Comparison of ENCODE assay signal across 13 cellular contexts in genomic region chr1:2875677-2876531, GRCh38.
DNase-seq lines count a peak whose midpoint lies in the region; ATAC-seq and TF ChIP-seq lines count a peak whose summit lies in the region.
"Had no signal": no experiment of that assay in that cellular context is flagged by ENCODE, and none has a peak within 500 bp of the region (broad histone marks: within the 10 kb centered on the region; RNA-seq: fewer than 3 reads in every experiment).

No MANE protein-coding gene starts in this region.

- TF ChIP-seq EP300 in esophagus muscularis mucosa (IDR thresholded peaks at IDR 0.05), result no peak

- intact Hi-C loops in Right ventricle myocardium inferior (cut with DNase I), result loop anchor here (1.0 kb wide), 1 partner anchor 548 kb away; no protein-coding TSS in a partner anchor
- intact Hi-C loops in esophagus muscularis mucosa (cut with DNase I), result loop anchor here (5.0 kb wide), 1 partner anchor 546 kb away; no protein-coding TSS in a partner anchor
- intact Hi-C loops in uterus (cut with DNase I; ENCODE audit: low total_unique reads), result no loop called here

- TF ChIP-seq POLR2A in esophagus muscularis mucosa (IDR thresholded peaks at IDR 0.05; ENCODE audit: low read depth), result no peak
- no peak for TF ChIP-seq POLR2A in uterus (IDR thresholded peaks at IDR 0.05)

- no peaks in the 10 kb centered on the region for H3K36me3 ChIP-seq in right atrium auricular region
- no peaks in the 10 kb centered on the region for H3K36me3 ChIP-seq in esophagus muscularis mucosa
- H3K36me3 ChIP-seq in uterus, result no peaks in the 10 kb centered on the region

- H3K4me1 ChIP-seq in right atrium auricular region (peaks cover 0 to 8% of the 10 kb centered on the region in 2 donors), esophagus muscularis mucosa (peaks cover 0 to 24% (median 19%) of the 10 kb centered on the region in 4 donors), uterus (no peaks in the 10 kb centered on the region)

- no peak for DNase-seq in Right ventricle myocardium inferior (ENCODE audit: missing footprints)
- no peak for DNase-seq in right atrium auricular region (ENCODE audit: low spot score)
- no peak for DNase-seq in esophagus muscularis mucosa (ENCODE audit: extremely low spot score)
- peak; percentile 18 for DNase-seq in mucosa of gallbladder (ENCODE audit: low spot score)
- DNase-seq in uterus, result no peak
- no peak for DNase-seq in activated CD4-positive, CD25-positive, alpha-beta regulatory T cell (lab: John Stamatoyannopoulos, UW)
- no peak for DNase-seq in activated effector memory CD4-positive, alpha-beta T cell treated with anti-CD3 and anti-CD28 coated beads, Interleukin-2, amount 50 U/mL, for 16 hours
- DNase-seq: GDM1, kidney glomerular epithelial cell, NCI-H226, T-cell had no signal

- ATAC-seq in Right ventricle myocardium inferior (peak; percentile 46), HG02840 (IDR thresholded peaks at IDR 0.05; ENCODE audit: low FRiP score, unreplicated experiment) (no peak)
- ATAC-seq: T-cell had no signal

- H3K27me3 ChIP-seq in right atrium auricular region, result no peaks in the 10 kb centered on the region
- peaks cover 0 to 85% (median 6%) of the 10 kb centered on the region in 4 donors for H3K27me3 ChIP-seq in esophagus muscularis mucosa
- H3K27me3 ChIP-seq in uterus, result no peaks in the 10 kb centered on the region

- WGBS in esophagus muscularis mucosa, result 36% methylated on average over 35 of the region's 41 CpGs

- H3K9me3 ChIP-seq in right atrium auricular region (peaks cover 10 to 14% of the 10 kb centered on the region in 2 donors), esophagus muscularis mucosa (peaks cover 6 to 17% (median 14%) of the 10 kb centered on the region in 4 donors), uterus (peaks cover 0 to 11% of the 10 kb centered on the region in 2 donors)

- no peak overlapping the region for H3K4me3 ChIP-seq in right atrium auricular region
- peak overlapping the region in 1 of 4 donors; percentile 12 for H3K4me3 ChIP-seq in esophagus muscularis mucosa
- no peak overlapping the region for H3K4me3 ChIP-seq in uterus

- peak in 1 of 2 donors; percentile 60 for TF ChIP-seq CTCF in right atrium auricular region (IDR thresholded peaks at IDR 0.05)
- TF ChIP-seq CTCF in esophagus muscularis mucosa (IDR thresholded peaks at IDR 0.05), result peak; percentile 33 to 53 (median 43)
- TF ChIP-seq CTCF in uterus (IDR thresholded peaks at IDR 0.05), result peak in 3 of 4 experiments; percentile 9 to 25 (median 17)

- H3K27ac ChIP-seq in right atrium auricular region (no peak overlapping the region), esophagus muscularis mucosa (replicated peaks in 1 of 4) (no peak overlapping the region), uterus (no peak overlapping the region)
- H3K27ac ChIP-seq: epithelial cell of prostate had no signal
